11 cellular contexts compared by ENCODE assay signal in the genomic region with DNA sequence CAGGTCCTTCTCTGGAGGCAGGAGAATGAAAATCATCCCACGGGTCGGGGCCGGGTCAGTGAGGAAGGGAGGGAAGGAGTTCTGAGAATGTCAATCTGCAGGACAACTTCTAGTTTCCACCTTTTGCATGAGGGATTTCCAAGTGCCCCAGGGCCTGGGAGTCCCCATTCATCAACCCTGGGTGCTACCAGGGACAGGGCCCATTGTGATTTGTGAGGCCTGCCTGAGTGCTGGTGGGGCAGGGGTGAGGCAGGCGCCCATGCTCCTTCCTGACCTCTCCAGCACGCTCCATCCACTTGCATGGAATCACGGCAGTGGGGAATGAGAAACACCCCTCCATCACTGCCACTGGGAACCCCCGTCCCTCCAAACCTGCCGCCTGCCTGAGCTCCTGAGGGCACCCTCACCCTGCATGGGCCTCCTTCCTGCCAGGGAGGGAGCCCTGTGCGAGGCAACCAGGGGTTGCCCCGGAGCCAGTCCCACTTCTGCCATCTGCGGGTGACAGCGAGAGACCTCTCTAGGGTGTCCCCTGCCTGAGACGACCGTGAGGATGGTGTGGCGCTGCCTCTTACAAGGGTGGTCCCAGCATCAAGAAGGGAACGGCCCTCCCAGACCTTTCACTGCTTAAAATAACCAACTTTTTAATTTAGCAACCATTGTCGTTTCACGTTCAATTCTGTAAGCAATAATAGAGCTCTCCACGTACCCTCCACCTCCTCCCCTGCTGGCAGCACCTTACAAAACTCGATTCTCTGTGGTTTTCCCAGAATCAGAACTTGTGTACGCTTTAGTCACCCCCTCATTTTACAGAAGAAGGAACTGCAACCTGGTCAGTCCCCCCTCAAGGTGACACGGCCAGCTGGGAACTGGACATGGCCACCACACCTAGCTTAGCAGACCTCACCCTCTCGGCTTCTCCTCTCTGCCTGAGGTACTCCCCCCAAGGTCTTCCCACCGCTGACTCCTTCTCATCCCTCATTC. TPM values are rescaled to one million over a fixed set of nuclear protein-coding genes. Genes with fewer than 3 reads are reported as not detected.
DNase-seq lines count a peak whose midpoint lies in the region; ATAC-seq and TF ChIP-seq lines count a peak whose summit lies in the region.
"Had no signal": no experiment of that assay in that cellular context is flagged by ENCODE, and none has a peak within 500 bp of the region (broad histone marks: within the 10 kb centered on the region; RNA-seq: fewer than 3 reads in every experiment).

No MANE protein-coding gene starts in this region.

- no peaks in the 10 kb centered on the region for H3K36me3 Mint-ChIP-seq in activated T-helper 17 cell treated with anti-CD3 and anti-CD28 coated beads, Interleukin-2, amount 50 U/mL, for 72 hours (ENCODE audit: low read depth)

- peaks cover 100% of the 10 kb centered on the region for H4K20me1 ChIP-seq in smooth muscle cell (ENCODE audit: low read depth)

- H3K4me1 ChIP-seq in smooth muscle cell (ENCODE audit: low read depth): peaks cover 23% of the 10 kb centered on the region

- H3K9ac ChIP-seq in smooth muscle cell (ENCODE audit: low read depth): peak overlapping the region; percentile 39

- no peaks in the 10 kb centered on the region for H3K36me3 ChIP-seq in smooth muscle cell (ENCODE audit: low read depth)

- no peak overlapping the region for H3K4me3 Mint-ChIP-seq in activated T-helper 17 cell treated with anti-CD3 and anti-CD28 coated beads, Interleukin-2, amount 50 U/mL, for 72 hours

- H3K9me3 ChIP-seq in smooth muscle cell (replicated peaks; ENCODE audit: low read depth): no peaks in the 10 kb centered on the region

- H3K4me3 ChIP-seq in smooth muscle cell: no peak overlapping the region

- peaks cover 2% of the 10 kb centered on the region for H3K27me3 Mint-ChIP-seq in activated T-helper 17 cell treated with anti-CD3 and anti-CD28 coated beads, Interleukin-2, amount 50 U/mL, for 72 hours
- H3K27me3 Mint-ChIP-seq: progenitor cell of endocrine pancreas had no signal

- H3K27me3 ChIP-seq in smooth muscle cell (ENCODE audit: low read depth): no peaks in the 10 kb centered on the region

- peaks cover 9% of the 10 kb centered on the region for H3K4me1 Mint-ChIP-seq in activated T-helper 17 cell treated with anti-CD3 and anti-CD28 coated beads, Interleukin-2, amount 50 U/mL, for 72 hours

- peak overlapping the region; percentile 25 for H3K27ac Mint-ChIP-seq in activated T-helper 17 cell treated with anti-CD3 and anti-CD28 coated beads, Interleukin-2, amount 50 U/mL, for 72 hours
- H3K27ac Mint-ChIP-seq: progenitor cell of endocrine pancreas had no signal

- peak overlapping the region; percentile 3 for H3K4me2 ChIP-seq in smooth muscle cell

- TF ChIP-seq CTCF in smooth muscle cell (IDR thresholded peaks at IDR 0.05; ENCODE audit: borderline replicate concordance, insufficient read depth, poor library complexity, severe bottlenecking): no peak

- peaks cover 14% of the 10 kb centered on the region for H3F3A ChIP-seq in smooth muscle cell (ENCODE audit: low read depth)

- WGBS in smooth muscle cell (ENCODE audit: low lambda C conversion rate): 87% methylated on average over 24 of the region's 24 CpGs

- no peaks in the 10 kb centered on the region for H3K9me3 Mint-ChIP-seq in activated T-helper 17 cell treated with anti-CD3 and anti-CD28 coated beads, Interleukin-2, amount 50 U/mL, for 72 hours

- peaks cover 99% of the 10 kb centered on the region for H3K79me2 ChIP-seq in smooth muscle cell (ENCODE audit: low read depth)

- H2AFZ ChIP-seq in smooth muscle cell (ENCODE audit: low read depth): no peak overlapping the region

- peak overlapping the region; percentile 85 for H3K27ac ChIP-seq in smooth muscle cell (ENCODE audit: low read depth)

- ATAC-seq in GM18907 (IDR thresholded peaks at IDR 0.05; ENCODE audit: unreplicated experiment) (peak; percentile 42), HG03196 (IDR thresholded peaks at IDR 0.05; ENCODE audit: unreplicated experiment) (peak; percentile 35), HG03135 (IDR thresholded peaks at IDR 0.05; ENCODE audit: unreplicated experiment) (no peak)
- ATAC-seq in activated T-helper 17 cell treated with anti-CD3 and anti-CD28 coated beads, Interleukin-2, amount 50 U/mL, for 72 hours (replicated peaks): peak; percentile 52
- ATAC-seq: PC-3 had no signal

- DNase-seq in smooth muscle cell (lab: John Stamatoyannopoulos, UW; ENCODE audit: unreplicated experiment) (no peak), NCI-H2107 treated with DMSO at 0.1 percent for 48 hours (lab: John Stamatoyannopoulos, UW; ENCODE audit: unreplicated experiment) (no peak), NOMO-1 treated with dmso at 0.1 percent for 144 hours (lab: John Stamatoyannopoulos, UW; ENCODE audit: unreplicated experiment) (no peak), NCI-H2029 (lab: John Stamatoyannopoulos, UW) (no peak)
- DNase-seq: PC-3, substantia nigra had no signal

RNA-seq across cellular contexts. Expression of gene PMEPA1, which starts 28.6 kb away (rescaled TPM):
- total RNA-seq in activated T-helper 17 cell treated with anti-CD3 and anti-CD28 coated beads, Interleukin-2, amount 50 U/mL, for 72 hours: 1 to 10 TPM; 1.6 to 2.3 TPM
- 26.6 and 37.2 TPM in 2 replicates for total RNA-seq in smooth muscle cell
- 81.9 and 143 TPM in 2 replicates for polyA plus RNA-seq in smooth muscle cell
